Comparison of ENCODE assay signal across 23 cellular contexts in genomic region chr3:194065119-194065392, GRCh38.
DNase-seq lines count a peak whose midpoint lies in the region; ATAC-seq and TF ChIP-seq lines count a peak whose summit lies in the region.
"Had no signal": no experiment of that assay in that cellular context is flagged by ENCODE, and none has a peak within 500 bp of the region (broad histone marks: within the 10 kb centered on the region; RNA-seq: fewer than 3 reads in every experiment).

No MANE protein-coding gene starts in this region.

- H3K9ac ChIP-seq in BLaER1 treated with 17β-estradiol and CSF1 and Interleukin-3, amounts not matched to agents 10 nM and 100 nM = no peak overlapping the region
- no peak overlapping the region for H3K9ac ChIP-seq in neural progenitor cell
- H3K9ac ChIP-seq: GM23248, SK-N-SH had no signal

- no peaks in the 10 kb centered on the region for H3K79me2 ChIP-seq in neural progenitor cell (ENCODE audit: low read depth)

- H3K4me2 ChIP-seq in BLaER1 treated with 17β-estradiol and CSF1 and Interleukin-3, amounts not matched to agents 10 nM and 100 nM = peak overlapping the region in 10 of 11 experiments; percentile 10 to 49 (median 32); a peak in 14 of 22 replicates
- H3K4me2 ChIP-seq in neural progenitor cell = no peak overlapping the region
- H3K4me2 ChIP-seq: A549, SK-N-SH had no signal

- H3K27me3 Mint-ChIP-seq in neural progenitor cell (ENCODE audit: insufficient read depth, low read depth) (peaks cover 16% of the 10 kb centered on the region), osteocyte (ENCODE audit: unreplicated experiment) (peaks cover 27% of the 10 kb centered on the region)

- no peaks in the 10 kb centered on the region for H4K20me1 ChIP-seq in BLaER1 treated with 17β-estradiol and CSF1 and Interleukin-3, amounts not matched to agents 10 nM and 100 nM
- no peaks in the 10 kb centered on the region for H4K20me1 ChIP-seq in neural progenitor cell (ENCODE audit: low read depth)

- H3K9me3 Mint-ChIP-seq in neural progenitor cell (peaks cover 36% of the 10 kb centered on the region), osteocyte (ENCODE audit: unreplicated experiment) (peaks cover 25% of the 10 kb centered on the region)

- DNase-seq in DMS 273 treated with DMSO at 0.1 percent for 48 hours (lab: John Stamatoyannopoulos, UW) (peak; percentile 47), NCI-H524 (lab: John Stamatoyannopoulos, UW) (peak; percentile 80 to 91), neural progenitor cell (ENCODE audit: low spot score) (no peak), osteocyte (ENCODE audit: extremely low spot score, unreplicated experiment) (no peak), NK-92 (lab: John Stamatoyannopoulos, UW; ENCODE audit: unreplicated experiment) (no peak)
- DNase-seq: AML-193; C1 segment of cervical spinal cord; CD8-positive, alpha-beta T cell; GM23248; H7; NCI-H1092 treated with DMSO at 0.1 percent for 48 hours; NCI-H1436; NCI-H187; NCI-H2081 treated with DMSO at 0.1 percent for 48 hours; NCI-H446; NCI-H526 treated with DMSO at 0.1 percent for 48 hours; SK-N-SH; SW 1271 had no signal

- TF ChIP-seq CTCF in neural progenitor cell (IDR thresholded peaks at IDR 0.05) (no peak), osteocyte (IDR thresholded peaks at IDR 0.05) (no peak)

- peaks cover 7% of the 10 kb centered on the region for H3K36me3 Mint-ChIP-seq in neural progenitor cell
- H3K36me3 Mint-ChIP-seq in osteocyte (ENCODE audit: unreplicated experiment) = peaks cover 12% of the 10 kb centered on the region
- H3K36me3 Mint-ChIP-seq: CD8-positive, alpha-beta T cell had no signal

- H3F3A ChIP-seq in neural progenitor cell (ENCODE audit: low read depth) = peaks cover 13% of the 10 kb centered on the region

- H3K4me3 Mint-ChIP-seq in neural progenitor cell (peak overlapping the region; percentile 3), osteocyte (ENCODE audit: unreplicated experiment) (no peak overlapping the region)
- H3K4me3 Mint-ChIP-seq: CD8-positive, alpha-beta T cell; T-helper 1 cell treated with Interleukin-12 subunit alpha and Interleukin-12 subunit beta and Interleukin-4 antibody, amounts not matched to agents 30 μg/mL and 1 μg/mL, for 36 hours had no signal

- H3K27me3 ChIP-seq in BLaER1 treated with 17β-estradiol and CSF1 and Interleukin-3, amounts not matched to agents 10 nM and 100 nM = peaks cover 0 to 15% (median 0%) of the 10 kb centered on the region in 11 experiments; a peak in 1 of 22 replicates
- H3K27me3 ChIP-seq in neural progenitor cell = peaks cover 6% of the 10 kb centered on the region

- peaks cover 22% of the 10 kb centered on the region for H3K4me1 Mint-ChIP-seq in neural progenitor cell
- H3K4me1 Mint-ChIP-seq in osteocyte (ENCODE audit: unreplicated experiment) = peaks cover 3% of the 10 kb centered on the region

- H3K27ac Mint-ChIP-seq in neural progenitor cell = no peak overlapping the region
- H3K27ac Mint-ChIP-seq in osteocyte (ENCODE audit: unreplicated experiment) = no peak overlapping the region
- H3K27ac Mint-ChIP-seq: CD8-positive, alpha-beta T cell; T-helper 1 cell treated with Interleukin-12 subunit alpha and Interleukin-12 subunit beta and Interleukin-4 antibody, amounts not matched to agents 30 μg/mL and 1 μg/mL, for 36 hours had no signal

- no peak overlapping the region for H2AFZ ChIP-seq in neural progenitor cell (replicated peaks)
- H2AFZ ChIP-seq: GM23248 had no signal

- H3K36me3 ChIP-seq in BLaER1 treated with 17β-estradiol and CSF1 and Interleukin-3, amounts not matched to agents 10 nM and 100 nM = no peaks in the 10 kb centered on the region
- H3K36me3 ChIP-seq in neural progenitor cell = peaks cover 9% of the 10 kb centered on the region

- no peak for ATAC-seq in HG03432 (IDR thresholded peaks at IDR 0.05; ENCODE audit: unreplicated experiment)
- ATAC-seq: A549; CD8-positive, alpha-beta T cell; Panc1 had no signal

- no peak overlapping the region for H3K4me3 ChIP-seq in BLaER1 treated with 17β-estradiol and CSF1 and Interleukin-3, amounts not matched to agents 10 nM and 100 nM
- H3K4me3 ChIP-seq in neural progenitor cell = no peak overlapping the region
- H3K4me3 ChIP-seq: A549, GM23248 had no signal

- H3K9me3 ChIP-seq in BLaER1 treated with 17β-estradiol and CSF1 and Interleukin-3, amounts not matched to agents 10 nM and 100 nM (replicated peaks in 1 of 11) = peaks cover 7 to 25% (median 15%) of the 10 kb centered on the region in 11 experiments; a peak in 19 of 22 replicates
- H3K9me3 ChIP-seq in neural progenitor cell (ENCODE audit: low read depth) = no peaks in the 10 kb centered on the region

- H3K27ac ChIP-seq in BLaER1 treated with 17β-estradiol and CSF1 and Interleukin-3, amounts not matched to agents 10 nM and 100 nM = no peak overlapping the region
- no peak overlapping the region for H3K27ac ChIP-seq in neural progenitor cell
- H3K27ac ChIP-seq: A549, GM23248 had no signal

- peaks cover 13 to 28% (median 17%) of the 10 kb centered on the region in 10 experiments for H3K4me1 ChIP-seq in BLaER1 treated with 17β-estradiol and CSF1 and Interleukin-3, amounts not matched to agents 10 nM and 100 nM
- peaks cover 9% of the 10 kb centered on the region for H3K4me1 ChIP-seq in neural progenitor cell

Comparison
In these comparisons a context has a peak if more than half of its experiments do, and no peak if none do; other contexts are left out.
1. DNase-seq: peak in DMS 273 treated with DMSO at 0.1 percent for 48 hours (single experiment) and NCI-H524 (2 of 2); none in neural progenitor cell (single experiment), osteocyte (single experiment) and NK-92 (single experiment).